ENCODE assay signal across 8 cellular contexts in the genomic region with DNA sequence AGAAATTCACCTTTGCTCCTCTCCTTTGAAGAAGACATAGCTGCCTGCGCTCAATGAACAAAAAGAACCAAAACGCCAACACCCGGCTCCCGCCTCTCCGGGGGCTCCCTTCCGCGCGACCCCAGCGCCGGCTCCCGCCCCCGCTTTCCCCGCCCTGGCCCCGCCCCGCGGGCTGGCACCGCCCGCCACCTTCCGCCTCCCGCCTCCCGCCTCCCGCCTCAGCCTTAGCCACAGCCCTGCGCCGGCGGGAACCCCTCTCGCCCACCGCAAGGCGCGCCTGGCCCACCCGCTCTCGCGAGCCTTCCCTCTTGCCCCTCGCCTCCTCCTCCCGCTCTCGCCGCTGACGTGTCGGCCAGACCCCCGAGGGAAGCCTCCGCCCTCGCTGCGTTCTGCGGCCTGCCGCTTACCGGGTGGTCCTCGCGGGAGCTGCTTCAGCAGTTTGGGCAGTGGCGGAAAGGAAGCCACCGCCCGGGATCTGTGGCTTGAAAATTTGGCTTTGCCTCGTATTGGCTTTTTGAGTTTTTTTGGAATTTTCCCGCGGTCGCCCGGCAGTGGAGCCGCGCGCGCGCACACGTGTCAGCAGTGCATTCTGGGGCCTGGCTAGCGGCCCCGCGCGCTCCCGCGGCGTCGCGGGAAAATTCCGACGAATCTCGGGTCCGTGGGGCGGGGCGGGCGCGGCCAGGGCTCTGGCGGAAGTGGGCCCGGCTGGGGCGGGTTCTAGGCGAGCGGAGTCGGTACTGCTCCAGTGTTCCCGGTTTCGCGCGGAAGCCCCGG. TPM values are rescaled to one million over a fixed set of nuclear protein-coding genes. Genes with fewer than 3 reads are reported as not detected.
DNase-seq lines count a peak whose midpoint lies in the region; ATAC-seq and FAIRE-seq lines count a peak whose summit lies in the region.

A gene with protein sequence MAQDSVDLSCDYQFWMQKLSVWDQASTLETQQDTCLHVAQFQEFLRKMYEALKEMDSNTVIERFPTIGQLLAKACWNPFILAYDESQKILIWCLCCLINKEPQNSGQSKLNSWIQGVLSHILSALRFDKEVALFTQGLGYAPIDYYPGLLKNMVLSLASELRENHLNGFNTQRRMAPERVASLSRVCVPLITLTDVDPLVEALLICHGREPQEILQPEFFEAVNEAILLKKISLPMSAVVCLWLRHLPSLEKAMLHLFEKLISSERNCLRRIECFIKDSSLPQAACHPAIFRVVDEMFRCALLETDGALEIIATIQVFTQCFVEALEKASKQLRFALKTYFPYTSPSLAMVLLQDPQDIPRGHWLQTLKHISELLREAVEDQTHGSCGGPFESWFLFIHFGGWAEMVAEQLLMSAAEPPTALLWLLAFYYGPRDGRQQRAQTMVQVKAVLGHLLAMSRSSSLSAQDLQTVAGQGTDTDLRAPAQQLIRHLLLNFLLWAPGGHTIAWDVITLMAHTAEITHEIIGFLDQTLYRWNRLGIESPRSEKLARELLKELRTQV (minus strand): TSS at position 591 of the 774 bp plus-strand sequence. CDS start 68,418 bp downstream, outside the sequence.

- H3K9me3 Mint-ChIP-seq in activated CD4-positive, alpha-beta T cell treated with anti-CD3 and anti-CD28 coated beads, Interleukin-2, amount 10 ng/mL, durations not matched to agents 7 days and 5 days = no peaks in the 10 kb centered on the region

- H3K36me3 ChIP-seq in BLaER1 = no peaks in the 10 kb centered on the region

- H3K27ac Mint-ChIP-seq in activated CD4-positive, alpha-beta T cell treated with anti-CD3 and anti-CD28 coated beads, Interleukin-2, amount 10 ng/mL, durations not matched to agents 7 days and 5 days = peak within 1 kb of the TSS; percentile 95

- H3K4me3 Mint-ChIP-seq in activated CD4-positive, alpha-beta T cell treated with anti-CD3 and anti-CD28 coated beads, Interleukin-2, amount 10 ng/mL, durations not matched to agents 7 days and 5 days = peak within 1 kb of the TSS; percentile 85

- CTCF ChIA-PET in activated CD4-positive, alpha-beta T cell treated with anti-CD3 and anti-CD28 coated beads, Interleukin-2, amount 10 ng/mL, durations not matched to agents 7 days and 5 days (lab: Charles Lee) = no interaction called here

- H3K27me3 ChIP-seq in BLaER1 = 0 out of 2 replicates have a peak, but pooled peaks cover 5% of the 10 kb centered on the region

- 0 out of 2 replicates have a peak, but pooled peaks cover 5% of the 10 kb centered on the region for H3K9me3 ChIP-seq in BLaER1

- peak; percentile 75 for DNase-seq in GM19239 (ENCODE audit: insufficient read length, low spot score)
- DNase-seq in NCI-H526 (lab: John Stamatoyannopoulos, UW) = peak; percentile 73 to 86
- peak; percentile 85 for DNase-seq in activated CD4-positive, alpha-beta T cell treated with anti-CD3 and anti-CD28 coated beads, Interleukin-2, amount 10 ng/mL, durations not matched to agents 7 days and 5 days
- DNase-seq in cortex of kidney (lab: John Stamatoyannopoulos, UW) = peak; percentile 21
- peak; percentile 94 for DNase-seq in left lobe of liver (ENCODE audit: low spot score)
- DNase-seq in stimulated activated CD4-positive, alpha-beta T cell treated with anti-CD3 and anti-CD28 coated beads, Interleukin-2, amount 100 ng/mL, for 24 hours = peak; percentile 90 to 93

- H3K27me3 Mint-ChIP-seq in activated CD4-positive, alpha-beta T cell treated with anti-CD3 and anti-CD28 coated beads, Interleukin-2, amount 10 ng/mL, durations not matched to agents 7 days and 5 days = peaks cover 13% of the 10 kb centered on the region

- POLR2A ChIA-PET in activated CD4-positive, alpha-beta T cell treated with anti-CD3 and anti-CD28 coated beads, Interleukin-2, amount 10 ng/mL, durations not matched to agents 7 days and 5 days (lab: Charles Lee) = no interaction called here

- H3K4me1 Mint-ChIP-seq in activated CD4-positive, alpha-beta T cell treated with anti-CD3 and anti-CD28 coated beads, Interleukin-2, amount 10 ng/mL, durations not matched to agents 7 days and 5 days = peaks cover 33% of the 10 kb centered on the region

- H3K4me1 ChIP-seq in BLaER1 = peaks cover 28% of the 10 kb centered on the region

- peak within 1 kb of the TSS; percentile 96 for H3K27ac ChIP-seq in BLaER1

- H3K4me2 ChIP-seq in BLaER1 = peak within 1 kb of the TSS; percentile 84

- H3K4me3 ChIP-seq in BLaER1 = peak within 1 kb of the TSS; percentile 84

- H3K9ac ChIP-seq in BLaER1 = peak within 1 kb of the TSS; percentile 97

- peaks cover 2% of the 10 kb centered on the region for H3K36me3 Mint-ChIP-seq in activated CD4-positive, alpha-beta T cell treated with anti-CD3 and anti-CD28 coated beads, Interleukin-2, amount 10 ng/mL, durations not matched to agents 7 days and 5 days (ENCODE audit: low read depth)

- no peaks in the 10 kb centered on the region for H4K20me1 ChIP-seq in BLaER1

- peak; percentile 70 for ATAC-seq in HG03442 (IDR thresholded peaks at IDR 0.05; ENCODE audit: unreplicated experiment)
- ATAC-seq in left lobe of liver = peak; percentile 89

- no peak for FAIRE-seq in GM19239 (lab: Jason Lieb, UNC)

RNA-seq across cellular contexts. Expression of the gene that starts here (rescaled TPM):
- 10 to 100 TPM; 15.4 to 21.5 TPM for total RNA-seq in activated CD4-positive, alpha-beta T cell treated with anti-CD3 and anti-CD28 coated beads, Interleukin-2, amount 10 ng/mL, durations not matched to agents 7 days and 5 days
- 29.2 TPM for total RNA-seq in left lobe of liver

Comparison
In these comparisons a context has a peak if more than half of its experiments do, and no peak if none do; other contexts are left out.
1. Peak in every context shown above with its lines: DNase-seq, ATAC-seq, H3K4me3 ChIP-seq and H3K27ac ChIP-seq.
2. DNase-seq: peak in every context shown above with its lines; median percentile 94 in left lobe of liver; 92 in stimulated activated CD4-positive, alpha-beta T cell treated with anti-CD3 and anti-CD28 coated beads, Interleukin-2, amount 100 ng/mL, for 24 hours; 85 in activated CD4-positive, alpha-beta T cell treated with anti-CD3 and anti-CD28 coated beads, Interleukin-2, amount 10 ng/mL, durations not matched to agents 7 days and 5 days; 80 in NCI-H526; 75 in GM19239; 21 in cortex of kidney.